15 cellular contexts compared by ENCODE assay signal in the genomic region with DNA sequence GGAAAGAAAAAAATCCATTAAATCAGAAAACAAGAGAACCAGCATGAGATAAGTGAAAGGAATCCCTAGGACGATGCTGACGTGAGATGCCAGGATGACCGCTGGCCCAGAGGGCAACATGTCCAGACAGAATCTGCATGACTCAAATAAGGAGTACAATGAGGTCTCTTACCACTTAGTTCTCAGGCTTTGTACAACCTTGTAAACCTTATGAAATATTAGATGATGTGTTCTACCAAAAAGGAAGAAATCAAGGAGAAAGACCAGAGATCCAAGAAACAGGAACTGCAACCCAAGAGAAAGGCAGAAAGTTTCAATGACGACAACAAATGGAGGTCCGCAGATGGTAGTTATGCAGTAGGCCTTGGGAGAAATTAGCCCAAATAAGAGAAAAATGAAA. TPM values are rescaled to one million over a fixed set of nuclear protein-coding genes. Genes with fewer than 3 reads are reported as not detected.
DNase-seq lines count a peak whose midpoint lies in the region; ATAC-seq and TF ChIP-seq lines count a peak whose summit lies in the region.
"Had no signal": no experiment of that assay in that cellular context is flagged by ENCODE, and none has a peak within 500 bp of the region (broad histone marks: within the 10 kb centered on the region; RNA-seq: fewer than 3 reads in every experiment).

No MANE protein-coding gene starts in this region.

- no peak overlapping the region for H3K4me3 ChIP-seq in fibroblast of the aortic adventitia (ENCODE audit: low read depth, low read length)
- H3K4me3 ChIP-seq: ascending aorta had no signal

- peaks cover 6% of the 10 kb centered on the region for H3K9me3 Mint-ChIP-seq in activated T-helper 17 cell treated with anti-CD3 and anti-CD28 coated beads, Interleukin-2, amount 50 U/mL, for 72 hours

- peak; percentile 35 for DNase-seq in EH (ENCODE audit: low read depth)
- peak; percentile 89 for DNase-seq in HPDE6-E6E7 (ENCODE audit: extremely low spot score)
- peak; percentile 39 for DNase-seq in fibroblast of the aortic adventitia (ENCODE audit: low read depth)
- no peak for DNase-seq in DMS114 treated with DMSO at 0.1 percent for 48 hours (lab: John Stamatoyannopoulos, UW; ENCODE audit: unreplicated experiment)
- DNase-seq in DMS 273 treated with DMSO at 0.1 percent for 48 hours (lab: John Stamatoyannopoulos, UW) = no peak
- no peak for DNase-seq in NOMO-1 treated with DMSO at 0.1 percent for 48 hours (lab: John Stamatoyannopoulos, UW; ENCODE audit: unreplicated experiment)
- DNase-seq: activated CD4-positive, CD25-positive, alpha-beta regulatory T cell; activated CD8-positive, alpha-beta memory T cell treated with anti-CD3 and anti-CD28 coated beads, Interleukin-2, amount 10 ng/mL, durations not matched to agents 7 days and 5 days; activated gamma-delta T cell; GF-D8; left colon; stimulated activated naive CD8-positive, alpha-beta T cell treated with anti-CD3 and anti-CD28 coated beads, Interleukin-15, Interleukin-2, amounts not matched to agents 100 U/mL and 50 U/mL, for 24 hours had no signal

- ATAC-seq in activated T-helper 17 cell treated with anti-CD3 and anti-CD28 coated beads, Interleukin-2, amount 50 U/mL, for 72 hours (replicated peaks) = no peak
- ATAC-seq in HG03097 (IDR thresholded peaks at IDR 0.05; ENCODE audit: low FRiP score, unreplicated experiment) = no peak
- ATAC-seq: activated CD8-positive, alpha-beta memory T cell treated with anti-CD3 and anti-CD28 coated beads, Interleukin-2, amount 10 ng/mL, durations not matched to agents 7 days and 5 days; left colon; stimulated activated naive CD8-positive, alpha-beta T cell treated with anti-CD3 and anti-CD28 coated beads, Interleukin-15, Interleukin-2, amounts not matched to agents 100 U/mL and 50 U/mL, for 24 hours had no signal

- H3K27me3 Mint-ChIP-seq in activated T-helper 17 cell treated with anti-CD3 and anti-CD28 coated beads, Interleukin-2, amount 50 U/mL, for 72 hours = no peaks in the 10 kb centered on the region

- TF ChIP-seq CTCF in fibroblast of the aortic adventitia (IDR thresholded peaks at IDR 0.05; ENCODE audit: insufficient read depth, low read length) = no peak

- peak overlapping the region; percentile 36 for H3K4me3 Mint-ChIP-seq in activated T-helper 17 cell treated with anti-CD3 and anti-CD28 coated beads, Interleukin-2, amount 50 U/mL, for 72 hours
- H3K4me3 Mint-ChIP-seq: activated CD8-positive, alpha-beta memory T cell treated with anti-CD3 and anti-CD28 coated beads, Interleukin-2, amount 10 ng/mL, durations not matched to agents 7 days and 5 days had no signal

- peaks cover 29% of the 10 kb centered on the region for H3K36me3 Mint-ChIP-seq in activated T-helper 17 cell treated with anti-CD3 and anti-CD28 coated beads, Interleukin-2, amount 50 U/mL, for 72 hours (ENCODE audit: low read depth)

- H3K27ac Mint-ChIP-seq in activated T-helper 17 cell treated with anti-CD3 and anti-CD28 coated beads, Interleukin-2, amount 50 U/mL, for 72 hours = peak overlapping the region; percentile 41
- H3K27ac Mint-ChIP-seq: activated CD8-positive, alpha-beta memory T cell treated with anti-CD3 and anti-CD28 coated beads, Interleukin-2, amount 10 ng/mL, durations not matched to agents 7 days and 5 days had no signal

- peaks cover 28% of the 10 kb centered on the region for H3K4me1 Mint-ChIP-seq in activated T-helper 17 cell treated with anti-CD3 and anti-CD28 coated beads, Interleukin-2, amount 50 U/mL, for 72 hours

RNA-seq across cellular contexts. Expression of a gene that starts 2.8 kb away (rescaled TPM):
- total RNA-seq in activated T-helper 17 cell treated with anti-CD3 and anti-CD28 coated beads, Interleukin-2, amount 50 U/mL, for 72 hours = under 1 TPM; 0.35 to 0.61 TPM
- total RNA-seq in fibroblast of the aortic adventitia (ENCODE audit: low replicate concordance) = 0.27 and 0.98 TPM in 2 replicates

RNA-seq across cellular contexts. Expression of a gene that starts 29.5 kb away (rescaled TPM):
- 1 to 10 TPM; 4.2 to 9.3 TPM for total RNA-seq in activated T-helper 17 cell treated with anti-CD3 and anti-CD28 coated beads, Interleukin-2, amount 50 U/mL, for 72 hours
- 0.33 and 4.7 TPM in 2 replicates for total RNA-seq in fibroblast of the aortic adventitia (ENCODE audit: low replicate concordance)
- total RNA-seq: ascending aorta had no signal

Comparison
In these comparisons a context has a peak if more than half of its experiments do, and no peak if none do; other contexts are left out.
1. DNase-seq: peak in EH (single experiment), HPDE6-E6E7 (single experiment) and fibroblast of the aortic adventitia (single experiment); none in DMS114 treated with DMSO at 0.1 percent for 48 hours (single experiment), DMS 273 treated with DMSO at 0.1 percent for 48 hours (single experiment) and NOMO-1 treated with DMSO at 0.1 percent for 48 hours (single experiment).